Comparison of ENCODE assay signal across 1 cellular context in genomic region chr6:105319331-105319730, GRCh38.
TF ChIP-seq lines count a peak whose summit lies in the region.

No MANE protein-coding gene starts in this region.

TF ChIP-seq in SK-N-SH, 30 proteins besides CTCF, POLR2A, EP300 and RAD21 (continued from another document):
- TF ChIP-seq IRF3 (IDR thresholded peaks at IDR 0.05; ENCODE audit: low read depth, low read length) (no peak), PBX3 (IDR thresholded peaks at IDR 0.05) (no peak), FOSL2 (IDR thresholded peaks at IDR 0.05; ENCODE audit: borderline replicate concordance, low read depth) (no peak), TCF12 (IDR thresholded peaks at IDR 0.05) (no peak), MEF2A (IDR thresholded peaks at IDR 0.05; ENCODE audit: borderline replicate concordance, low read depth) (no peak), NRF1 (IDR thresholded peaks at IDR 0.05; ENCODE audit: low read depth, low read length) (no peak), ELF1 (IDR thresholded peaks at IDR 0.05) (no peak), GATA2 (CRISPR knock-in tag; IDR thresholded peaks at IDR 0.05) (no peak), POLR2AphosphoS5 (IDR thresholded peaks at IDR 0.05; ENCODE audit: low read depth, low read length) (no peak), REST (IDR thresholded peaks at IDR 0.05; ENCODE audit: low read depth, low read length) (no peak), YY1 (IDR thresholded peaks at IDR 0.05; ENCODE audit: low read depth) (no peak), JUND (IDR thresholded peaks at IDR 0.05) (no peak)
